ENCODE assay signal across 8 cellular contexts in genomic region chr2:148644885-148645134, GRCh38. TPM values are rescaled to one million over a fixed set of nuclear protein-coding genes. Genes with fewer than 3 reads are reported as not detected.
DNase-seq lines count a peak whose midpoint lies in the region; ATAC-seq and TF ChIP-seq lines count a peak whose summit lies in the region.

No MANE protein-coding gene starts in this region.

- H3K27ac ChIP-seq in SK-N-MC = peak overlapping the region; percentile 95
- peak overlapping the region; percentile 97 for H3K27ac ChIP-seq in psoas muscle

- H3K36me3 ChIP-seq in SK-N-MC (ENCODE audit: insufficient read depth, low read length) (no peaks in the 10 kb centered on the region), psoas muscle (ENCODE audit: insufficient read depth in 1 of 2, low read depth in 1 of 2) (no peaks in the 10 kb centered on the region)

- intact Hi-C loops in psoas muscle (cut with DNase I) = loop anchor here in 1 of 2 donors (5.0 kb wide), 2 partner anchors 92 to 347 kb away; no protein-coding TSS in a partner anchor
- intact Hi-C loops in posterior vena cava (cut with DNase I) = no loop called here

- TF ChIP-seq CTCF in fibroblast of villous mesenchyme (IDR thresholded peaks at IDR 0.05; ENCODE audit: insufficient read depth, low read depth, low read length) (no peak), psoas muscle (IDR thresholded peaks at IDR 0.05) (no peak)

- ATAC-seq in GM18873 (IDR thresholded peaks at IDR 0.05; ENCODE audit: low FRiP score, unreplicated experiment) (peak; percentile 28), HG02798 (IDR thresholded peaks at IDR 0.05; ENCODE audit: poor library complexity, unreplicated experiment) (peak; percentile 38), psoas muscle (peak; percentile 71 to 80 (median 74))

- H3K4me3 ChIP-seq in SK-N-MC (peak overlapping the region; percentile 94), fibroblast of villous mesenchyme (ENCODE audit: low read depth, low read length) (peak overlapping the region; percentile 72), psoas muscle (peak overlapping the region; percentile 82)

- H3K4me1 ChIP-seq in psoas muscle = peaks cover 25% of the 10 kb centered on the region

- no peaks in the 10 kb centered on the region for H3K27me3 ChIP-seq in psoas muscle (ENCODE audit: insufficient read depth in 3 of 3, low read length in 2 of 3)

- DNase-seq in SK-N-MC (ENCODE audit: low read depth, low spot score) (no peak), fibroblast of villous mesenchyme (ENCODE audit: low read depth) (no peak), psoas muscle (no peak), NCI-H524 (lab: John Stamatoyannopoulos, UW) (no peak), posterior vena cava (ENCODE audit: low spot score) (no peak)
- DNase-seq in stimulated activated CD4-positive, alpha-beta T cell treated with anti-CD3 and anti-CD28 coated beads, Interleukin-15, amount 100 ng/mL, for 24 hours = no peak

- H3K9ac ChIP-seq in SK-N-MC (ENCODE audit: insufficient read length) = peak overlapping the region; percentile 92

- WGBS in psoas muscle, 3 donors = 0% methylated on average over 9 to 27 of the region's 27 CpGs; no CpG with 5 or more reads in 1 of the 3 donors

- H3K9me3 ChIP-seq in SK-N-MC (ENCODE audit: low read depth, low read length) (no peaks in the 10 kb centered on the region), psoas muscle (no peaks in the 10 kb centered on the region)

RNA-seq across cellular contexts. Expression of gene EPC2, which starts 0.3 kb away (rescaled TPM):
- total RNA-seq in fibroblast of villous mesenchyme (19.6 and 23.3 TPM in 2 replicates), psoas muscle (10 to 100 TPM; 15.7 to 21.4 (median 16.9) TPM), posterior vena cava (10 to 100 TPM; 31.6 to 37.7 TPM)
- 10 to 100 TPM in 2 of 3 donors, 1 to 10 TPM in 1; 6.3 to 10.7 (median 10.1) TPM for polyA plus RNA-seq in psoas muscle
